Comparison of ENCODE assay signal across 8 cellular contexts in genomic region chr16:1613240-1613639, GRCh38. TPM values are rescaled to one million over a fixed set of nuclear protein-coding genes. Genes with fewer than 3 reads are reported as not detected.
DNase-seq lines count a peak whose midpoint lies in the region; ATAC-seq and TF ChIP-seq lines count a peak whose summit lies in the region.

No MANE protein-coding gene starts in this region.

- peaks cover 28% of the 10 kb centered on the region for H3K36me3 Mint-ChIP-seq in central memory CD8-positive, alpha-beta T cell (ENCODE audit: insufficient read depth)
- peaks cover 0 to 12% of the 10 kb centered on the region in 2 donors for H3K36me3 Mint-ChIP-seq in naive B cell

- ATAC-seq in central memory CD8-positive, alpha-beta T cell (replicated peaks; ENCODE audit: extremely low read depth, poor library complexity, severe bottlenecking): no peak
- ATAC-seq in naive B cell (ENCODE audit: low read depth in 2 of 2): no peak
- no peak for ATAC-seq in GM18505 (IDR thresholded peaks at IDR 0.05; ENCODE audit: unreplicated experiment)
- no peak for ATAC-seq in HG02571 (IDR thresholded peaks at IDR 0.05; ENCODE audit: unreplicated experiment)

- DNase-seq in GM10266 (ENCODE audit: extremely low spot score): peak; percentile 43
- peak; percentile 32 for DNase-seq in NCI-H69 (lab: John Stamatoyannopoulos, UW)
- DNase-seq in central memory CD8-positive, alpha-beta T cell (ENCODE audit: low spot score in 2 of 2): no peak
- DNase-seq in naive B cell: peak; percentile 13
- no peak for DNase-seq in NCI-H2196 treated with DMSO at 0.1 percent for 48 hours (lab: John Stamatoyannopoulos, UW; ENCODE audit: unreplicated experiment)
- DNase-seq in NCI-H748 treated with DMSO at 0.1 percent for 48 hours (lab: John Stamatoyannopoulos, UW): no peak

- peaks cover 30% of the 10 kb centered on the region for H3K4me1 Mint-ChIP-seq in central memory CD8-positive, alpha-beta T cell
- peaks cover 22 to 42% (median 39%) of the 10 kb centered on the region in 3 donors for H3K4me1 Mint-ChIP-seq in naive B cell

- H3K27me3 Mint-ChIP-seq in central memory CD8-positive, alpha-beta T cell: peaks cover 8% of the 10 kb centered on the region
- H3K27me3 Mint-ChIP-seq in naive B cell: no peaks in the 10 kb centered on the region

- peak overlapping the region; percentile 6 for H3K27ac Mint-ChIP-seq in central memory CD8-positive, alpha-beta T cell (ENCODE audit: low read depth)
- H3K27ac Mint-ChIP-seq in naive B cell: peak overlapping the region; percentile 31 to 88 (median 72)

- H3K9me3 Mint-ChIP-seq in central memory CD8-positive, alpha-beta T cell: no peaks in the 10 kb centered on the region
- H3K9me3 Mint-ChIP-seq in naive B cell: peaks cover 0 to 10% (median 5%) of the 10 kb centered on the region in 7 donors

- TF ChIP-seq CTCF in GM10266 (IDR thresholded peaks at IDR 0.05; ENCODE audit: control insufficient read depth, insufficient read depth, low read depth, missing control alignments): no peak

- H3K4me3 Mint-ChIP-seq in central memory CD8-positive, alpha-beta T cell: peak overlapping the region; percentile 79
- H3K4me3 Mint-ChIP-seq in naive B cell: peak overlapping the region; percentile 83 to 95 (median 90)

- TF ChIP-seq POLR2A in GM18505 (IDR thresholded peaks at IDR 0.05; ENCODE audit: borderline replicate concordance, extremely low read depth, insufficient read depth, insufficient read length): no peak

RNA-seq across cellular contexts. Expression of gene CRAMP1, which starts 1.1 kb away (rescaled TPM):
- 1 to 10 TPM; 1.8 to 6.0 (median 2.2) TPM for polyA plus RNA-seq in naive B cell (ENCODE audit: low read depth in 6 of 6)

RNA-seq across cellular contexts. Expression of gene IFT140, which starts 1.4 kb away (rescaled TPM):
- polyA plus RNA-seq in naive B cell (ENCODE audit: low read depth in 6 of 6): 1 to 10 TPM in 5 of 6 donors, not detected in 1; 1.3 to 2.3 (median 2.2) TPM

Comparison
In these comparisons a context has a peak if more than half of its experiments do, and no peak if none do; other contexts are left out.
1. DNase-seq: peak in GM10266 (single experiment), NCI-H69 (single experiment) and naive B cell (single experiment); none in central memory CD8-positive, alpha-beta T cell (0 of 2), NCI-H2196 treated with DMSO at 0.1 percent for 48 hours (single experiment) and NCI-H748 treated with DMSO at 0.1 percent for 48 hours (single experiment).